ENCODE assay signal across 19 cellular contexts in the genomic region with DNA sequence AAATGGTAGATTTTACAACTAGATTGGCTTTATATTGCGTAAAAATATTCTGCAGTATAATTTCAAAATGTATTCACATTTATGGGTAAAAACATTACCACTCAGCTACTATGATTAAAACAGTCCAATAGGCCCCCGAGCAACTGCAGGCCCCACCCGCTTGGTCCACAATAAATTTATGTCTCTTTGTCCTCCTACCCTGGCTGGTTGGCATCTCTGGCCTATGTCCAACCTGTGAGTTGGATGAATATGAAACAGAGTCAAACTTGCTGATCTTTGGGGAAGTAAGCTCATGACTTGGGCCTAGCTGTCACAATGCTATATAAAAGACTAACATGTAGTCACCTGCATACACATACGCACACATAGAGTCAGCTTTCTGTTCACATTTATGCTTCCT. TPM values are rescaled to one million over a fixed set of nuclear protein-coding genes. Genes with fewer than 3 reads are reported as not detected.
DNase-seq lines count a peak whose midpoint lies in the region; ATAC-seq, FAIRE-seq and TF ChIP-seq lines count a peak whose summit lies in the region.
"Had no signal": no experiment of that assay in that cellular context is flagged by ENCODE, and none has a peak within 500 bp of the region (broad histone marks: within the 10 kb centered on the region; RNA-seq: fewer than 3 reads in every experiment).

No MANE protein-coding gene starts in this region.

- H3K9me3 Mint-ChIP-seq in activated CD8-positive, alpha-beta T cell treated with anti-CD3 and anti-CD28 coated beads for 36 hours: no peaks in the 10 kb centered on the region
- H3K9me3 Mint-ChIP-seq: CD4-positive, alpha-beta T cell; H9 had no signal

- no peak overlapping the region for H3K27ac Mint-ChIP-seq in activated CD8-positive, alpha-beta T cell treated with anti-CD3 and anti-CD28 coated beads for 36 hours
- H3K27ac Mint-ChIP-seq: B cell; CD4-positive, alpha-beta T cell had no signal

- DNase-seq in A549 (ENCODE audit: low read depth in 1 of 2, low spot score in 1 of 2) (no peak), PC-3 (no peak), dorsolateral prefrontal cortex (no peak), midbrain (lab: John Stamatoyannopoulos, UW) (peak; percentile 24), NK-92 (lab: John Stamatoyannopoulos, UW; ENCODE audit: unreplicated experiment) (no peak)
- DNase-seq in activated CD8-positive, alpha-beta T cell treated with anti-CD3 and anti-CD28 coated beads for 36 hours: no peak
- DNase-seq: C1 segment of cervical spinal cord; CD4-positive, alpha-beta T cell; DMS153; DMS79 treated with DMSO at 0.1 percent for 48 hours; EL; GOT3; H9 had no signal

- intact Hi-C loops in PC-3 (cut with micrococcal nuclease) (no loop called here), dorsolateral prefrontal cortex (cut with DNase I) (loop anchor here (5.0 to 10.0 kb wide), 2 partner anchors 95 to 237 kb away; no protein-coding TSS in a partner anchor)
- intact Hi-C loops in activated CD8-positive, alpha-beta T cell treated with anti-CD3 and anti-CD28 coated beads for 36 hours (cut with micrococcal nuclease): no loop called here

- no peaks in the 10 kb centered on the region for H3K36me3 ChIP-seq in PC-3 (ENCODE audit: low read depth, low read length)

- no peak for FAIRE-seq in A549 (lab: Jason Lieb, UNC)
- FAIRE-seq: G401.6, GM12891 had no signal

- H3K79me2 ChIP-seq in PC-3 (ENCODE audit: low read length): peaks cover 52% of the 10 kb centered on the region

- no peak overlapping the region for H3K4me3 ChIP-seq in A549
- H3K4me3 ChIP-seq in PC-3 (ENCODE audit: low read length): no peak overlapping the region
- H3K4me3 ChIP-seq in dorsolateral prefrontal cortex: no peak overlapping the region

- H3K4me1 ChIP-seq in A549 (peaks cover 75% of the 10 kb centered on the region), PC-3 (ENCODE audit: insufficient read depth, low read length) (peaks cover 21% of the 10 kb centered on the region)

- H3K9me3 ChIP-seq in A549: no peaks in the 10 kb centered on the region
- H3K9me3 ChIP-seq in PC-3 (ENCODE audit: low read length): no peaks in the 10 kb centered on the region

- H3K9me2 ChIP-seq in PC-3 (replicated peaks; ENCODE audit: low read length): no peaks in the 10 kb centered on the region

- ATAC-seq in A549: no peak
- no peak for ATAC-seq in PC-3
- no peak for ATAC-seq in HG03139 (IDR thresholded peaks at IDR 0.05; ENCODE audit: unreplicated experiment)
- ATAC-seq in activated CD8-positive, alpha-beta T cell treated with anti-CD3 and anti-CD28 coated beads for 36 hours: no peak
- no peak for ATAC-seq in HG03196 (IDR thresholded peaks at IDR 0.05; ENCODE audit: unreplicated experiment)

- H3K36me3 Mint-ChIP-seq in activated CD8-positive, alpha-beta T cell treated with anti-CD3 and anti-CD28 coated beads for 36 hours (ENCODE audit: low read depth): no peaks in the 10 kb centered on the region

- TF ChIP-seq RAD21 in A549 (conservative IDR thresholded peaks at IDR 0.05 in 1 of 2, IDR thresholded peaks at IDR 0.05 in 1 of 2): no peak

- no peak overlapping the region for H3K9ac ChIP-seq in PC-3 (ENCODE audit: low read length)

- no peak for TF ChIP-seq EP300 in A549 (IDR thresholded peaks at IDR 0.05)

- WGBS in A549 (ENCODE audit: missing lambda C conversion rate): 83% methylated on average over 4 of the region's 4 CpGs

- no peak overlapping the region for H3K4me3 Mint-ChIP-seq in activated CD8-positive, alpha-beta T cell treated with anti-CD3 and anti-CD28 coated beads for 36 hours
- H3K4me3 Mint-ChIP-seq: B cell; CD4-positive, alpha-beta T cell; H9 had no signal

- no peak overlapping the region for H2AFZ ChIP-seq in PC-3 (ENCODE audit: low read length)

- no peaks in the 10 kb centered on the region for H3K27me3 ChIP-seq in PC-3 (ENCODE audit: low read length)
- H3K27me3 ChIP-seq in dorsolateral prefrontal cortex: no peaks in the 10 kb centered on the region

- peak overlapping the region; percentile 81 for H3K4me2 ChIP-seq in A549
- H3K4me2 ChIP-seq in PC-3 (ENCODE audit: low read length): no peak overlapping the region

- H3K4me1 Mint-ChIP-seq in activated CD8-positive, alpha-beta T cell treated with anti-CD3 and anti-CD28 coated beads for 36 hours (ENCODE audit: low read depth): peaks cover 17% of the 10 kb centered on the region

- H4K20me1 ChIP-seq in PC-3 (ENCODE audit: low read length): no peaks in the 10 kb centered on the region

- peak overlapping the region; percentile 81 to 97; a peak in 5 of 6 replicates for H3K27ac ChIP-seq in A549
- peak overlapping the region; percentile 31; the same call in 1 of the 2 replicates for H3K27ac ChIP-seq in PC-3 (ENCODE audit: low read length)
- H3K27ac ChIP-seq in dorsolateral prefrontal cortex: peak overlapping the region in 54 of 59 donors; percentile 6 to 99 (median 96)
- H3K27ac ChIP-seq: HL-60 had no signal

- TF ChIP-seq POLR2A in A549 (IDR thresholded peaks at IDR 0.05; ENCODE audit: low read length): no peak

- H3K27me3 Mint-ChIP-seq in activated CD8-positive, alpha-beta T cell treated with anti-CD3 and anti-CD28 coated beads for 36 hours: peaks cover 19% of the 10 kb centered on the region

- POLR2A ChIA-PET in A549 (lab: Yijun Ruan, JAX) (no interaction called here), PC-3 (lab: Charles Lee; ENCODE audit: unreplicated experiment) (interaction anchor here (0.6 kb wide), 1 partner anchor 16 kb away, joined by 6 read pairs; no protein-coding TSS in a partner anchor)
- POLR2A ChIA-PET in activated CD8-positive, alpha-beta T cell treated with anti-CD3 and anti-CD28 coated beads for 36 hours (lab: Charles Lee): no interaction called here

- BruUV-seq in PC-3 (replicated peaks; lab: Mats Ljungman, UMichigan): no TSS peak

- H3F3A ChIP-seq in PC-3 (ENCODE audit: low read length, unreplicated experiment): no peaks in the 10 kb centered on the region

- TF ChIP-seq CTCF in A549 (IDR thresholded peaks at IDR 0.05): no peak
- no peak for TF ChIP-seq CTCF in PC-3 (conservative IDR thresholded peaks at IDR 0.05; ENCODE audit: low read depth, low read length)
- no peak for TF ChIP-seq CTCF in dorsolateral prefrontal cortex (IDR thresholded peaks at IDR 0.05 in 54 of 56, conservative IDR thresholded peaks at IDR 0.05 in 2 of 56; ENCODE audit: low read depth in 1 of 56, partially characterized antibody in 56 of 56)
- TF ChIP-seq CTCF in activated CD8-positive, alpha-beta T cell treated with anti-CD3 and anti-CD28 coated beads for 36 hours (IDR thresholded peaks at IDR 0.05): no peak

- CTCF ChIA-PET in A549 (lab: Yijun Ruan, JAX) (interaction anchor here (1.0 to 5.7 kb wide), 2 partner anchors 17 to 192 kb away, joined by 3 to 36 read pairs; no protein-coding TSS in a partner anchor), PC-3 (lab: Charles Lee) (interaction anchor here (0.6 kb wide), 1 partner anchor 19 kb away, joined by 5 read pairs; no protein-coding TSS in a partner anchor)
- CTCF ChIA-PET in activated CD8-positive, alpha-beta T cell treated with anti-CD3 and anti-CD28 coated beads for 36 hours (lab: Charles Lee): no interaction called here

TF ChIP-seq in A549, 52 proteins besides CTCF, POLR2A, EP300 and RAD21 (continues in another document):
- TF ChIP-seq TP53 (CRISPR knock-in tag; IDR thresholded peaks at IDR 0.05) (no peak), MYC (IDR thresholded peaks at IDR 0.05; ENCODE audit: borderline replicate concordance, low read length) (no peak), FOSB (CRISPR knock-in tag; IDR thresholded peaks at IDR 0.05) (no peak), BHLHE40 (IDR thresholded peaks at IDR 0.05; ENCODE audit: low read depth, low read length) (no peak), NFE2L2 (conservative IDR thresholded peaks at IDR 0.05; ENCODE audit: low read length) (no peak), EHMT2 (IDR thresholded peaks at IDR 0.05; ENCODE audit: low read depth) (no peak), ZNF302 (CRISPR knock-in tag; IDR thresholded peaks at IDR 0.05) (no peak), RARB (CRISPR knock-in tag; IDR thresholded peaks at IDR 0.05) (no peak)
- TF ChIP-seq, protein P1, sequence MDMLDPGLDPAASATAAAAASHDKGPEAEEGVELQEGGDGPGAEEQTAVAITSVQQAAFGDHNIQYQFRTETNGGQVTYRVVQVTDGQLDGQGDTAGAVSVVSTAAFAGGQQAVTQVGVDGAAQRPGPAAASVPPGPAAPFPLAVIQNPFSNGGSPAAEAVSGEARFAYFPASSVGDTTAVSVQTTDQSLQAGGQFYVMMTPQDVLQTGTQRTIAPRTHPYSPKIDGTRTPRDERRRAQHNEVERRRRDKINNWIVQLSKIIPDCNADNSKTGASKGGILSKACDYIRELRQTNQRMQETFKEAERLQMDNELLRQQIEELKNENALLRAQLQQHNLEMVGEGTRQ (IDR thresholded peaks at IDR 0.05): no peak
- TF ChIP-seq, protein P2, sequence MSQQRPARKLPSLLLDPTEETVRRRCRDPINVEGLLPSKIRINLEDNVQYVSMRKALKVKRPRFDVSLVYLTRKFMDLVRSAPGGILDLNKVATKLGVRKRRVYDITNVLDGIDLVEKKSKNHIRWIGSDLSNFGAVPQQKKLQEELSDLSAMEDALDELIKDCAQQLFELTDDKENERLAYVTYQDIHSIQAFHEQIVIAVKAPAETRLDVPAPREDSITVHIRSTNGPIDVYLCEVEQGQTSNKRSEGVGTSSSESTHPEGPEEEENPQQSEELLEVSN (IDR thresholded peaks at IDR 0.05; ENCODE audit: borderline replicate concordance, low read depth): no peak

RNA-seq across cellular contexts. Expression of a gene that starts 20.6 kb away (rescaled TPM):
- polyA plus RNA-seq in A549 (2011; rRNA removed) (49.0 and 64.5 TPM in 2 replicates), A549 (2017; fragmentation: RNase III; extraction: RNeasy Plus Mini Kit Qiagen cat#74134 plus additional on column Dnase treatment) (49.5 to 65.0 TPM (median 60.6 TPM) in 3 replicates)
- 36.9 and 38.4 TPM in 2 replicates for polyA plus RNA-seq in A549 (2012; cell fraction: cytosol; rRNA removed)
- 41.6 and 44.1 TPM in 2 replicates for polyA plus RNA-seq in A549 (2012; cell fraction: nucleus; rRNA removed)
- 27.1 and 28.1 TPM in 2 replicates for polyA minus RNA-seq in A549 (2011; rRNA and poly(A)+ RNA removed)
- total RNA-seq in PC-3 (2014; rRNA removed) (13.9 and 25.3 TPM in 2 replicates), dorsolateral prefrontal cortex (100 to 1,000 TPM in 67 of 120 experiments, 10 to 100 TPM in 53; 56.8 to 230 (median 104) TPM)
- total RNA-seq in activated CD8-positive, alpha-beta T cell treated with anti-CD3 and anti-CD28 coated beads for 36 hours: under 1 TPM; 0.47 to 0.67 TPM

Comparison
In these comparisons a context has a peak if more than half of its experiments do, and no peak if none do; other contexts are left out.
1. H3K27ac ChIP-seq: peak in every context shown above with its lines; median percentile 96 in dorsolateral prefrontal cortex; 89 in A549; 31 in PC-3.
2. intact Hi-C loops: an anchor here in dorsolateral prefrontal cortex (5.0 to 10.0 kb wide); none called in PC-3 and activated CD8-positive, alpha-beta T cell treated with anti-CD3 and anti-CD28 coated beads for 36 hours.